8 cellular contexts compared by ENCODE assay signal in genomic region chr2:111900859-111901258, GRCh38. TPM values are rescaled to one million over a fixed set of nuclear protein-coding genes. Genes with fewer than 3 reads are reported as not detected.
DNase-seq lines count a peak whose midpoint lies in the region; ATAC-seq, FAIRE-seq and TF ChIP-seq lines count a peak whose summit lies in the region.

No MANE protein-coding gene starts in this region.

- POLR2A ChIA-PET in WTC11 (lab: Charles Lee): no interaction called here

- CTCF ChIA-PET in WTC11 (lab: Charles Lee): no interaction called here

- TF ChIP-seq CTCF in D721Med (IDR thresholded peaks at IDR 0.05; ENCODE audit: insufficient read depth, missing control alignments): peak; percentile 48
- TF ChIP-seq CTCF in WTC11 (IDR thresholded peaks at IDR 0.05): no peak

- in situ Hi-C loops in KBM-7 (cut with MboI; ENCODE audit: low pct_unique_long_range_greater_than_20kb, low sequenced_read_pairs): loop anchor here (25.0 kb wide), 1 partner anchor 136 kb away; no protein-coding TSS in a partner anchor

- no peaks in the 10 kb centered on the region for H3K9me3 Mint-ChIP-seq in WTC11
- H3K9me3 Mint-ChIP-seq in activated T-cell treated with anti-CD3 and anti-CD28 coated beads, Interleukin-2, amount 50 U/mL, for 4 hours: no peaks in the 10 kb centered on the region

- no peak for ATAC-seq in WTC11
- ATAC-seq in left lobe of liver: peak; percentile 12
- ATAC-seq in HG03342 (IDR thresholded peaks at IDR 0.05; ENCODE audit: unreplicated experiment): no peak
- ATAC-seq in activated T-cell treated with anti-CD3 and anti-CD28 coated beads, Interleukin-2, amount 50 U/mL, for 4 hours: no peak

- H3K36me3 Mint-ChIP-seq in WTC11: no peaks in the 10 kb centered on the region
- H3K36me3 Mint-ChIP-seq in activated T-cell treated with anti-CD3 and anti-CD28 coated beads, Interleukin-2, amount 50 U/mL, for 4 hours (ENCODE audit: insufficient read depth): no peaks in the 10 kb centered on the region

- no peak overlapping the region for H3K27ac Mint-ChIP-seq in WTC11

- FAIRE-seq in D721Med (lab: Jason Lieb, UNC): no peak

- DNase-seq in D721Med (ENCODE audit: insufficient read length, low spot score) (no peak), KBM-7 (peak; percentile 68), WTC11 (ENCODE audit: low spot score) (peak; percentile 42), left lobe of liver (ENCODE audit: low spot score) (no peak), middle frontal gyrus (ENCODE audit: extremely low spot score, low spot score) (no peak)
- no peak for DNase-seq in activated T-cell treated with anti-CD3 and anti-CD28 coated beads, Interleukin-2, amount 50 U/mL, for 4 hours
- no peak for DNase-seq in stimulated activated CD4-positive, alpha-beta T cell treated with anti-CD3 and anti-CD28 coated beads, Interleukin-2, amount 100 ng/mL, for 24 hours

- peaks cover 28% of the 10 kb centered on the region for H3K27me3 Mint-ChIP-seq in WTC11 (ENCODE audit: low read depth)
- H3K27me3 Mint-ChIP-seq in activated T-cell treated with anti-CD3 and anti-CD28 coated beads, Interleukin-2, amount 50 U/mL, for 4 hours (ENCODE audit: low read depth): peaks cover 12% of the 10 kb centered on the region

- peak overlapping the region; percentile 34; the same call in 1 of the 2 replicates for H3K4me3 Mint-ChIP-seq in WTC11
- no peak overlapping the region for H3K4me3 Mint-ChIP-seq in activated T-cell treated with anti-CD3 and anti-CD28 coated beads, Interleukin-2, amount 50 U/mL, for 4 hours

- H3K4me1 Mint-ChIP-seq in WTC11: peaks cover 51% of the 10 kb centered on the region
- peaks cover 6% of the 10 kb centered on the region for H3K4me1 Mint-ChIP-seq in activated T-cell treated with anti-CD3 and anti-CD28 coated beads, Interleukin-2, amount 50 U/mL, for 4 hours (ENCODE audit: low read depth)

TF ChIP-seq in WTC11, 78 proteins besides CTCF, POLR2A, EP300 and RAD21:
- no peak for TF ChIP-seq FOXP1 (CRISPR knock-in tag; IDR thresholded peaks at IDR 0.05; ENCODE audit: borderline replicate concordance)
- TF ChIP-seq GABPB1 (CRISPR knock-in tag; IDR thresholded peaks at IDR 0.05): no peak
- TF ChIP-seq TEAD1 (CRISPR knock-in tag; IDR thresholded peaks at IDR 0.05): no peak
- no peak for TF ChIP-seq MAX (CRISPR knock-in tag; IDR thresholded peaks at IDR 0.05)
- no peak for TF ChIP-seq NFE2L1 (CRISPR knock-in tag; IDR thresholded peaks at IDR 0.05)
- TF ChIP-seq ZNF671 (CRISPR knock-in tag; IDR thresholded peaks at IDR 0.05): no peak
- TF ChIP-seq STAT6 (CRISPR knock-in tag; conservative IDR thresholded peaks at IDR 0.05; ENCODE audit: low read depth): no peak
- no peak for TF ChIP-seq ERG (CRISPR knock-in tag; IDR thresholded peaks at IDR 0.05)
- no peak for TF ChIP-seq ZNF121 (CRISPR knock-in tag; IDR thresholded peaks at IDR 0.05)
- TF ChIP-seq NR3C1 (CRISPR knock-in tag; conservative IDR thresholded peaks at IDR 0.05; ENCODE audit: low read depth): no peak
- TF ChIP-seq PRRX2 (CRISPR knock-in tag; IDR thresholded peaks at IDR 0.05): no peak
- no peak for TF ChIP-seq KAT7 (CRISPR knock-in tag; IDR thresholded peaks at IDR 0.05; ENCODE audit: borderline replicate concordance)
- no peak for TF ChIP-seq TEAD4 (CRISPR knock-in tag; IDR thresholded peaks at IDR 0.05)
- TF ChIP-seq HMGA2 (CRISPR knock-in tag; IDR thresholded peaks at IDR 0.05): no peak
- TF ChIP-seq JUN (CRISPR knock-in tag; IDR thresholded peaks at IDR 0.05): no peak
- no peak for TF ChIP-seq ZNF512 (CRISPR knock-in tag; IDR thresholded peaks at IDR 0.05; ENCODE audit: borderline replicate concordance)
- no peak for TF ChIP-seq MXD4 (CRISPR knock-in tag; IDR thresholded peaks at IDR 0.05; ENCODE audit: borderline replicate concordance)
- no peak for TF ChIP-seq NFATC4 (CRISPR knock-in tag; IDR thresholded peaks at IDR 0.05)
- no peak for TF ChIP-seq SMAD3 (CRISPR knock-in tag; IDR thresholded peaks at IDR 0.05; ENCODE audit: borderline replicate concordance)
- no peak for TF ChIP-seq ZNF232 (CRISPR knock-in tag; IDR thresholded peaks at IDR 0.05)

RNA-seq across cellular contexts. Expression of gene MERTK, which starts 2.5 kb away (rescaled TPM):
- total RNA-seq in WTC11 (2021) (5.7 to 7.3 TPM (median 6.9 TPM) in 3 replicates), left lobe of liver (14.3 TPM)
- under 1 TPM; 0.42 to 0.87 (median 0.63) TPM for total RNA-seq in activated T-cell treated with anti-CD3 and anti-CD28 coated beads, Interleukin-2, amount 50 U/mL, for 4 hours

RNA-seq across cellular contexts. Expression of gene ANAPC1, which starts 16.9 kb away (rescaled TPM):
- total RNA-seq in WTC11 (2021) (96.9 to 122 TPM (median 97.1 TPM) in 3 replicates), left lobe of liver (13.5 TPM)
- 100 to 1,000 TPM; 103 to 112 (median 108) TPM for total RNA-seq in activated T-cell treated with anti-CD3 and anti-CD28 coated beads, Interleukin-2, amount 50 U/mL, for 4 hours

Comparison
In these comparisons a context has a peak if more than half of its experiments do, and no peak if none do; other contexts are left out.
1. DNase-seq: peak in KBM-7 (single experiment) and WTC11 (single experiment); none in D721Med (single experiment), left lobe of liver (single experiment), middle frontal gyrus (single experiment), activated T-cell treated with anti-CD3 and anti-CD28 coated beads, Interleukin-2, amount 50 U/mL, for 4 hours (single experiment) and stimulated activated CD4-positive, alpha-beta T cell treated with anti-CD3 and anti-CD28 coated beads, Interleukin-2, amount 100 ng/mL, for 24 hours (0 of 2).